11 cellular contexts compared by ENCODE assay signal in the genomic region with DNA sequence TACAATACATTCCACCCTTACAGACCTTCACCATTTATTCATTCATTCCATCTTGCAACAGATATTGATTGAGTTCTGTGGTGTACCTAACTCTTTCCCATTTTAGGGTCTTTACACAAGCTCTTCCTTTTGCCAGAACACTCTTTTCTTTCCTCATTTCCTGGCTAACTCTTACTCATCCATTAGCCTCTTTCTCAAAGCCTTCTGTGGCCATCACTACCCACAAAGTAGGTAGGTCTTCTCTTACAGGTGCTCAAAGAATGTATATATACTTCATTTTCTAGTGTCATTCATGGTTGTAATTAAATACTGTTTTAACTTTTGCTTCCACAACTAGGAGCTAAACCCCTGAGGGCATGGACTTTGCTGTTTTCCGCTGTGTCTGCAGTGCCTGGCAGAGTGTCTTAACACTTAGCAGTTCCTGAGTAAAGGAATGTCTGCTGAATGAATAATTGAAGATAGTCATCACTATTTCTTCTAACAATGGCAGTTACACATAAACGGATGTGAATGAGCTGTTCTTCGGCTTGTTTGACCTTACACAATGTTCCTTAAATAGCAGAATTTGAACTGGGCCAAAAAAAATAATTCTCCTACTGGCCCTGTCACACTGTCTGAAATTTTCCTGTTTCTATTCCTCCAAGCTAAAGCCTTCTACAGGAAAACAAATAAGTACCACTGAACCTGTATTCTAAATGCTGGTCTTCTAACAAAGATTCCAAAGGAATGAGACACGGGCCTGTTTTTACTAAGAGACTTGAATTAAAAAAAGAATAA. TPM values are rescaled to one million over a fixed set of nuclear protein-coding genes. Genes with fewer than 3 reads are reported as not detected.
DNase-seq lines count a peak whose midpoint lies in the region; ATAC-seq and TF ChIP-seq lines count a peak whose summit lies in the region.
"Had no signal": no experiment of that assay in that cellular context is flagged by ENCODE, and none has a peak within 500 bp of the region (broad histone marks: within the 10 kb centered on the region; RNA-seq: fewer than 3 reads in every experiment).

No MANE protein-coding gene starts in this region.

- H3K36me3 Mint-ChIP-seq in chondrocyte (ENCODE audit: low read depth) = peaks cover 4% of the 10 kb centered on the region

- peak; percentile 29 for DNase-seq in MV-4-11 (lab: John Stamatoyannopoulos, UW)
- no peak for DNase-seq in chondrocyte (ENCODE audit: low spot score)
- peak; percentile 92 for DNase-seq in kidney tubule cell (ENCODE audit: low spot score)
- no peak for DNase-seq in aorta
- DNase-seq in Ammon's horn (ENCODE audit: low spot score) = no peak
- no peak for DNase-seq in stimulated activated CD4-positive, alpha-beta T cell treated with anti-CD3 and anti-CD28 coated beads, Interleukin-15, amount 100 ng/mL, for 24 hours
- DNase-seq: activated CD4-positive, alpha-beta T cell treated with anti-CD3 and anti-CD28 coated beads for 1 hour; dorsolateral prefrontal cortex; NCI-H2029 treated with DMSO at 0.1 percent for 48 hours; stimulated activated naive CD8-positive, alpha-beta T cell treated with anti-CD3 and anti-CD28 coated beads, Interleukin-15, amount 100 ng/mL, for 72 hours had no signal

- H3K27me3 Mint-ChIP-seq in chondrocyte (ENCODE audit: low read depth) = no peaks in the 10 kb centered on the region
- H3K27me3 Mint-ChIP-seq: stimulated activated naive CD8-positive, alpha-beta T cell treated with anti-CD3 and anti-CD28 coated beads, Interleukin-15, amount 100 ng/mL, for 72 hours had no signal

- peak overlapping the region; percentile 95 for H3K27ac Mint-ChIP-seq in chondrocyte (ENCODE audit: unreplicated experiment)

- peaks cover 38% of the 10 kb centered on the region for H3K4me1 Mint-ChIP-seq in chondrocyte (ENCODE audit: low read depth)
- H3K4me1 Mint-ChIP-seq: stimulated activated naive CD8-positive, alpha-beta T cell treated with anti-CD3 and anti-CD28 coated beads, Interleukin-15, amount 100 ng/mL, for 72 hours had no signal

- no peaks in the 10 kb centered on the region for H3K27me3 ChIP-seq in aorta (ENCODE audit: control insufficient read depth in 1 of 2, insufficient read depth in 2 of 2, low read length in 1 of 2)
- H3K27me3 ChIP-seq: dorsolateral prefrontal cortex had no signal

- peaks cover 7 to 15% of the 10 kb centered on the region in 2 donors for H3K4me1 ChIP-seq in aorta (ENCODE audit: control insufficient read depth in 1 of 2, insufficient read depth in 2 of 2, low read length in 2 of 2)

- H3K4me3 ChIP-seq in aorta (ENCODE audit: low read length in 2 of 2) = peak overlapping the region in 1 of 2 donors; percentile 15
- H3K4me3 ChIP-seq: dorsolateral prefrontal cortex had no signal

- no peaks in the 10 kb centered on the region for H3K9me3 ChIP-seq in aorta (ENCODE audit: control insufficient read depth, low read length)

- no peak overlapping the region for H3K4me3 Mint-ChIP-seq in chondrocyte (ENCODE audit: unreplicated experiment)
- H3K4me3 Mint-ChIP-seq: stimulated activated naive CD8-positive, alpha-beta T cell treated with anti-CD3 and anti-CD28 coated beads, Interleukin-15, amount 100 ng/mL, for 72 hours had no signal

- H3K27ac ChIP-seq in aorta (ENCODE audit: low read depth in 1 of 2, low read length in 2 of 2) = peak overlapping the region; percentile 92 to 94

- intact Hi-C loops in aorta (cut with DNase I) = loop anchor here in 1 of 2 donors (2.0 to 10.0 kb wide), 3 partner anchors 14 to 210 kb away; a partner anchor contains a TSS

- no peaks in the 10 kb centered on the region for H3K36me3 ChIP-seq in aorta (ENCODE audit: control insufficient read depth in 1 of 2, insufficient read depth in 2 of 2, low read length in 1 of 2)

- 5 to 6% methylated on average over 4 of the region's 4 CpGs for WGBS in aorta, 2 donors

- ATAC-seq in aorta (ENCODE audit: low FRiP score) (peak; percentile 88), GM21526 (IDR thresholded peaks at IDR 0.05; ENCODE audit: low FRiP score, unreplicated experiment) (no peak)
- ATAC-seq: stimulated activated naive CD8-positive, alpha-beta T cell treated with anti-CD3 and anti-CD28 coated beads, Interleukin-15, amount 100 ng/mL, for 72 hours had no signal

- H3K9me3 Mint-ChIP-seq in chondrocyte (ENCODE audit: low read depth) = no peaks in the 10 kb centered on the region
- H3K9me3 Mint-ChIP-seq: stimulated activated naive CD8-positive, alpha-beta T cell treated with anti-CD3 and anti-CD28 coated beads, Interleukin-15, amount 100 ng/mL, for 72 hours had no signal

- no peak for TF ChIP-seq CTCF in chondrocyte (IDR thresholded peaks at IDR 0.05)

RNA-seq across cellular contexts. Expression of a gene that starts 15.1 kb away (rescaled TPM):
- 63.3 to 73.0 TPM (median 69.0 TPM) in 3 replicates for total RNA-seq in chondrocyte
- 100 to 1,000 TPM in 1 of 2 donors, 10 to 100 TPM in 1; 96.1 to 139 TPM for total RNA-seq in aorta
- 10 to 100 TPM; 72.5 to 92.8 TPM for polyA plus RNA-seq in aorta

RNA-seq across cellular contexts. Expression of a gene that starts 31.4 kb away (rescaled TPM):
- total RNA-seq in chondrocyte = 4.6 to 8.8 TPM (median 4.9 TPM) in 3 replicates
- total RNA-seq in aorta = 1 to 10 TPM; 6.4 to 6.8 TPM
- polyA plus RNA-seq in aorta = 1 to 10 TPM; 3.4 to 5.9 TPM

RNA-seq across cellular contexts. Expression of a gene that starts 31.4 kb away (rescaled TPM):
- total RNA-seq in chondrocyte = 52.8 to 56.6 TPM (median 53.8 TPM) in 3 replicates
- 10 to 100 TPM; 55.9 to 58.2 TPM for total RNA-seq in aorta
- polyA plus RNA-seq in aorta = 10 to 100 TPM in 1 of 2 donors, 1 to 10 TPM in 1; 8.6 to 10.8 TPM

Comparison
In these comparisons a context has a peak if more than half of its experiments do, and no peak if none do; other contexts are left out.
1. DNase-seq: peak in MV-4-11 (single experiment) and kidney tubule cell (single experiment); none in chondrocyte (single experiment), aorta (0 of 2), Ammon's horn (single experiment) and stimulated activated CD4-positive, alpha-beta T cell treated with anti-CD3 and anti-CD28 coated beads, Interleukin-15, amount 100 ng/mL, for 24 hours (single experiment).